ENCODE assay signal across 8 cellular contexts in the genomic region with DNA sequence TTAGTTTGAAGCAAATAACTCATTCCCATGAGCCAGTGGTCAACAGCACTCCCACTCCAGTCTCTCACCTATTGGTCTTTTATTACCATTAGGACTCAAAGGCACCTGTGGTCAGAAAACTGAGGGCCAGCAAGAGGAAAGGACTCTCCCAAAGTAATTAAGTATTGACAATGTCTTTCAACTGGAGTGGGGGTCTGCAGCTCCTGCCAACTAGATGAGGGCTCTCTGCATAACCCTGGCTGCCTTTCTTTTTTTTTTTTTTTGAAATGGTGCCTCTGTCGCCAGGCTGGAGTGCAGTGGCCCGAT. TPM values are rescaled to one million over a fixed set of nuclear protein-coding genes. Genes with fewer than 3 reads are reported as not detected.
DNase-seq lines count a peak whose midpoint lies in the region; ATAC-seq and TF ChIP-seq lines count a peak whose summit lies in the region.

No MANE protein-coding gene starts in this region.

- H3K4me1 Mint-ChIP-seq in activated CD4-positive, alpha-beta T cell treated with anti-CD3 and anti-CD28 coated beads, Interleukin-2, amount 10 ng/mL, durations not matched to agents 24 days and 14 days: peaks cover 35% of the 10 kb centered on the region
- peaks cover 49% of the 10 kb centered on the region for H3K4me1 Mint-ChIP-seq in activated T-helper 1 cell treated with anti-CD3 and anti-CD28 coated beads, Interleukin-12 subunit alpha, Interleukin-12 subunit beta, Interleukin-2, Interleukin-4 antibody, amounts not matched to agents 30 ng/mL and 10 ng/mL and 1 ng/mL, durations not matched to agents 14 hours and 24 hours and 36 hours (ENCODE audit: low read depth)

- H3K9me3 ChIP-seq in left lung: no peaks in the 10 kb centered on the region

- peaks cover 19% of the 10 kb centered on the region for H3K36me3 Mint-ChIP-seq in activated CD4-positive, alpha-beta T cell treated with anti-CD3 and anti-CD28 coated beads, Interleukin-2, amount 10 ng/mL, durations not matched to agents 24 days and 14 days (ENCODE audit: low read depth)
- peaks cover 25% of the 10 kb centered on the region for H3K36me3 Mint-ChIP-seq in activated T-helper 1 cell treated with anti-CD3 and anti-CD28 coated beads, Interleukin-12 subunit alpha, Interleukin-12 subunit beta, Interleukin-2, Interleukin-4 antibody, amounts not matched to agents 30 ng/mL and 10 ng/mL and 1 ng/mL, durations not matched to agents 14 hours and 24 hours and 36 hours (ENCODE audit: low read depth)

- no peak for DNase-seq in activated CD4-positive, alpha-beta T cell treated with anti-CD3 and anti-CD28 coated beads, Interleukin-2, amount 10 ng/mL, durations not matched to agents 24 days and 14 days
- no peak for DNase-seq in activated CD4-positive, alpha-beta T cell treated with anti-CD3 and anti-CD28 coated beads for 1 hour
- DNase-seq in activated T-helper 1 cell treated with anti-CD3 and anti-CD28 coated beads, Interleukin-12 subunit alpha, Interleukin-12 subunit beta, Interleukin-2, Interleukin-4 antibody, amounts not matched to agents 30 ng/mL and 10 ng/mL and 1 ng/mL, durations not matched to agents 14 hours and 24 hours and 36 hours (ENCODE audit: low spot score): no peak
- DNase-seq in left lung (no peak), substantia nigra (lab: John Stamatoyannopoulos, UW) (no peak), NCI-H128 (lab: John Stamatoyannopoulos, UW; ENCODE audit: unreplicated experiment) (no peak)

- intact Hi-C loops in activated CD4-positive, alpha-beta T cell treated with anti-CD3 and anti-CD28 coated beads, Interleukin-2, amount 10 ng/mL, durations not matched to agents 24 days and 14 days (cut with micrococcal nuclease): loop anchor here (1.0 to 5.0 kb wide), 5 partner anchors 134 to 622 kb away; a partner anchor contains a TSS
- intact Hi-C loops in activated T-helper 1 cell treated with anti-CD3 and anti-CD28 coated beads, Interleukin-12 subunit alpha, Interleukin-12 subunit beta, Interleukin-2, Interleukin-4 antibody, amounts not matched to agents 30 ng/mL and 10 ng/mL and 1 ng/mL, durations not matched to agents 14 hours and 24 hours and 36 hours (cut with micrococcal nuclease): loop anchor here (1.0 to 2.0 kb wide), 4 partner anchors 134 to 1512 kb away; a partner anchor contains a TSS
- intact Hi-C loops in left lung (cut with DNase I): no loop called here

- peak overlapping the region; percentile 78 to 81 for H3K4me3 ChIP-seq in left lung

- H3K4me3 Mint-ChIP-seq in activated CD4-positive, alpha-beta T cell treated with anti-CD3 and anti-CD28 coated beads, Interleukin-2, amount 10 ng/mL, durations not matched to agents 24 days and 14 days: peak overlapping the region; percentile 98
- H3K4me3 Mint-ChIP-seq in activated T-helper 1 cell treated with anti-CD3 and anti-CD28 coated beads, Interleukin-12 subunit alpha, Interleukin-12 subunit beta, Interleukin-2, Interleukin-4 antibody, amounts not matched to agents 30 ng/mL and 10 ng/mL and 1 ng/mL, durations not matched to agents 14 hours and 24 hours and 36 hours: peak overlapping the region; percentile 97

- ATAC-seq in left lung: no peak
- ATAC-seq in GM21423 (IDR thresholded peaks at IDR 0.05; ENCODE audit: unreplicated experiment): no peak
- ATAC-seq in HG03520 (IDR thresholded peaks at IDR 0.05; ENCODE audit: unreplicated experiment): no peak

- H3K4me1 ChIP-seq in left lung: peaks cover 9 to 21% of the 10 kb centered on the region in 2 donors

- H3K27ac ChIP-seq in left lung (peak overlapping the region in 1 of 2 donors; percentile 78), substantia nigra (ENCODE audit: low read depth, low read length, poor library complexity, severe bottlenecking) (peak overlapping the region; percentile 81)

- peaks cover 8% of the 10 kb centered on the region for H3K9me3 Mint-ChIP-seq in activated CD4-positive, alpha-beta T cell treated with anti-CD3 and anti-CD28 coated beads, Interleukin-2, amount 10 ng/mL, durations not matched to agents 24 days and 14 days
- peaks cover 5% of the 10 kb centered on the region for H3K9me3 Mint-ChIP-seq in activated T-helper 1 cell treated with anti-CD3 and anti-CD28 coated beads, Interleukin-12 subunit alpha, Interleukin-12 subunit beta, Interleukin-2, Interleukin-4 antibody, amounts not matched to agents 30 ng/mL and 10 ng/mL and 1 ng/mL, durations not matched to agents 14 hours and 24 hours and 36 hours

- H3K27me3 Mint-ChIP-seq in activated CD4-positive, alpha-beta T cell treated with anti-CD3 and anti-CD28 coated beads, Interleukin-2, amount 10 ng/mL, durations not matched to agents 24 days and 14 days: no peaks in the 10 kb centered on the region
- H3K27me3 Mint-ChIP-seq in activated T-helper 1 cell treated with anti-CD3 and anti-CD28 coated beads, Interleukin-12 subunit alpha, Interleukin-12 subunit beta, Interleukin-2, Interleukin-4 antibody, amounts not matched to agents 30 ng/mL and 10 ng/mL and 1 ng/mL, durations not matched to agents 14 hours and 24 hours and 36 hours (ENCODE audit: insufficient read depth): no peaks in the 10 kb centered on the region

- no peaks in the 10 kb centered on the region for H3K27me3 ChIP-seq in left lung

- no peak for TF ChIP-seq CTCF in left lung (IDR thresholded peaks at IDR 0.05)

- peak overlapping the region; percentile 94 for H3K27ac Mint-ChIP-seq in activated CD4-positive, alpha-beta T cell treated with anti-CD3 and anti-CD28 coated beads, Interleukin-2, amount 10 ng/mL, durations not matched to agents 24 days and 14 days
- peak overlapping the region; percentile 95 for H3K27ac Mint-ChIP-seq in activated T-helper 1 cell treated with anti-CD3 and anti-CD28 coated beads, Interleukin-12 subunit alpha, Interleukin-12 subunit beta, Interleukin-2, Interleukin-4 antibody, amounts not matched to agents 30 ng/mL and 10 ng/mL and 1 ng/mL, durations not matched to agents 14 hours and 24 hours and 36 hours

- H3K36me3 ChIP-seq in left lung: peaks cover 0 to 6% of the 10 kb centered on the region in 2 donors

RNA-seq across cellular contexts. Expression of a gene that starts 0.6 kb away (rescaled TPM):
- 69.3 and 70.0 TPM in 2 replicates for total RNA-seq in activated CD4-positive, alpha-beta T cell treated with anti-CD3 and anti-CD28 coated beads, Interleukin-2, amount 10 ng/mL, durations not matched to agents 24 days and 14 days
- total RNA-seq in activated T-helper 1 cell treated with anti-CD3 and anti-CD28 coated beads, Interleukin-12 subunit alpha, Interleukin-12 subunit beta, Interleukin-2, Interleukin-4 antibody, amounts not matched to agents 30 ng/mL and 10 ng/mL and 1 ng/mL, durations not matched to agents 14 hours and 24 hours and 36 hours: 60.3 and 66.7 TPM in 2 replicates
- 10 to 100 TPM; 40.5 to 53.4 TPM for total RNA-seq in left lung

Comparison
In these comparisons a context has a peak if more than half of its experiments do, and no peak if none do; other contexts are left out.
1. intact Hi-C loops: an anchor here in activated CD4-positive, alpha-beta T cell treated with anti-CD3 and anti-CD28 coated beads, Interleukin-2, amount 10 ng/mL, durations not matched to agents 24 days and 14 days (1.0 to 5.0 kb wide) and activated T-helper 1 cell treated with anti-CD3 and anti-CD28 coated beads, Interleukin-12 subunit alpha, Interleukin-12 subunit beta, Interleukin-2, Interleukin-4 antibody, amounts not matched to agents 30 ng/mL and 10 ng/mL and 1 ng/mL, durations not matched to agents 14 hours and 24 hours and 36 hours (1.0 to 2.0 kb wide); none called in left lung.